Comparison of ENCODE assay signal across 21 cellular contexts in genomic region chr11:61650781-61651571, GRCh38. TPM values are rescaled to one million over a fixed set of nuclear protein-coding genes. Genes with fewer than 3 reads are reported as not detected.
A peak's percentile ranks its signal among the peaks of the same experiment; 100 is the strongest.
DNase-seq lines count a peak whose midpoint lies in the region; ATAC-seq and TF ChIP-seq lines count a peak whose summit lies in the region.
"Had no signal": no experiment of that assay in that cellular context is flagged by ENCODE, and none has a peak within 500 bp of the region (broad histone marks: within the 10 kb centered on the region; RNA-seq: fewer than 3 reads in every experiment).

No MANE protein-coding gene starts in this region.

- H3K9me3 Mint-ChIP-seq in nephron: no peaks in the 10 kb centered on the region
- no peaks in the 10 kb centered on the region for H3K9me3 Mint-ChIP-seq in stimulated activated naive B cell treated with anti-CD40 and anti-IgM and Interleukin-4, amounts not matched to agents 10 μg/mL and 1 μg/mL and 100 μg/mL, for 72 hours
- H3K9me3 Mint-ChIP-seq: activated CD4-positive, alpha-beta T cell treated with anti-CD3 and anti-CD28 coated beads, Interleukin-2, amount 10 ng/mL, durations not matched to agents 24 days and 14 days; activated naive CD4-positive, alpha-beta T cell treated with anti-CD3 and anti-CD28 coated beads for 36 hours; brain; dendritic cell treated with granulocyte-macrophage colony-stimulating factor and Interleukin-4, amounts not matched to agents 40 ng/mL and 50 ng/mL, for 4 days had no signal

- no peaks in the 10 kb centered on the region for H3K27me3 ChIP-seq in H7 (ENCODE audit: control insufficient read depth, insufficient read depth, low read length)
- H3K27me3 ChIP-seq: right atrium auricular region had no signal

- peak overlapping the region in 2 of 3 experiments; percentile 51 to 74 for H3K27ac Mint-ChIP-seq in nephron
- H3K27ac Mint-ChIP-seq in stimulated activated naive B cell treated with anti-CD40 and anti-IgM and Interleukin-4, amounts not matched to agents 10 μg/mL and 1 μg/mL and 100 μg/mL, for 72 hours: no peak overlapping the region
- H3K27ac Mint-ChIP-seq: activated CD4-positive, alpha-beta T cell treated with anti-CD3 and anti-CD28 coated beads, Interleukin-2, amount 10 ng/mL, durations not matched to agents 24 days and 14 days; activated naive CD4-positive, alpha-beta T cell treated with anti-CD3 and anti-CD28 coated beads for 36 hours; dendritic cell treated with granulocyte-macrophage colony-stimulating factor and Interleukin-4, amounts not matched to agents 40 ng/mL and 50 ng/mL, for 4 days; immature natural killer cell had no signal

- ATAC-seq in HG03469 (IDR thresholded peaks at IDR 0.05; ENCODE audit: unreplicated experiment) (no peak), GM21367 (IDR thresholded peaks at IDR 0.05; ENCODE audit: unreplicated experiment) (no peak)
- no peak for ATAC-seq in stimulated activated naive B cell treated with anti-CD40 and anti-IgM and Interleukin-4, amounts not matched to agents 10 μg/mL and 1 μg/mL and 100 μg/mL, for 72 hours (replicated peaks)

- H3K36me3 ChIP-seq in H7 (replicated peaks; ENCODE audit: control insufficient read depth, insufficient read depth, low read length): no peaks in the 10 kb centered on the region
- H3K36me3 ChIP-seq: HAP-1, right atrium auricular region, SJSA1, suprapubic skin had no signal

- H3K27ac ChIP-seq in VCaP: peak overlapping the region; percentile 24; the same call in 1 of the 2 replicates
- H3K27ac ChIP-seq: right atrium auricular region, SJSA1, suprapubic skin had no signal

- peaks cover 26% of the 10 kb centered on the region for H3K4me1 Mint-ChIP-seq in nephron
- H3K4me1 Mint-ChIP-seq in stimulated activated naive B cell treated with anti-CD40 and anti-IgM and Interleukin-4, amounts not matched to agents 10 μg/mL and 1 μg/mL and 100 μg/mL, for 72 hours: peaks cover 0 to 9% of the 10 kb centered on the region in 2 donors
- H3K4me1 Mint-ChIP-seq: activated CD4-positive, alpha-beta T cell treated with anti-CD3 and anti-CD28 coated beads, Interleukin-2, amount 10 ng/mL, durations not matched to agents 24 days and 14 days; immature natural killer cell had no signal

- TF ChIP-seq CTCF in VCaP (conservative IDR thresholded peaks at IDR 0.05) (no peak), nephron (IDR thresholded peaks at IDR 0.05; ENCODE audit: unreplicated experiment in 3 of 3) (no peak)

- H3K4me3 ChIP-seq in H7 (ENCODE audit: insufficient read depth, low read depth, low read length): no peak overlapping the region
- H3K4me3 ChIP-seq: HAP-1, right atrium auricular region, SJSA1, suprapubic skin had no signal

- peaks cover 11% of the 10 kb centered on the region for H3K27me3 Mint-ChIP-seq in nephron (ENCODE audit: low read depth)
- H3K27me3 Mint-ChIP-seq in stimulated activated naive B cell treated with anti-CD40 and anti-IgM and Interleukin-4, amounts not matched to agents 10 μg/mL and 1 μg/mL and 100 μg/mL, for 72 hours: peaks cover 23 to 34% of the 10 kb centered on the region in 2 donors
- H3K27me3 Mint-ChIP-seq: dendritic cell treated with granulocyte-macrophage colony-stimulating factor and Interleukin-4, amounts not matched to agents 40 ng/mL and 50 ng/mL, for 4 days had no signal

- no peak overlapping the region for H3K4me3 Mint-ChIP-seq in nephron
- no peak overlapping the region for H3K4me3 Mint-ChIP-seq in stimulated activated naive B cell treated with anti-CD40 and anti-IgM and Interleukin-4, amounts not matched to agents 10 μg/mL and 1 μg/mL and 100 μg/mL, for 72 hours
- H3K4me3 Mint-ChIP-seq: activated CD4-positive, alpha-beta T cell treated with anti-CD3 and anti-CD28 coated beads, Interleukin-2, amount 10 ng/mL, durations not matched to agents 24 days and 14 days; activated naive CD4-positive, alpha-beta T cell treated with anti-CD3 and anti-CD28 coated beads for 36 hours; brain; dendritic cell treated with granulocyte-macrophage colony-stimulating factor and Interleukin-4, amounts not matched to agents 40 ng/mL and 50 ng/mL, for 4 days; immature natural killer cell had no signal

- H3K36me3 Mint-ChIP-seq in nephron (ENCODE audit: low read depth): no peaks in the 10 kb centered on the region
- H3K36me3 Mint-ChIP-seq in stimulated activated naive B cell treated with anti-CD40 and anti-IgM and Interleukin-4, amounts not matched to agents 10 μg/mL and 1 μg/mL and 100 μg/mL, for 72 hours: no peaks in the 10 kb centered on the region
- H3K36me3 Mint-ChIP-seq: brain, immature natural killer cell had no signal

- DNase-seq in COLO668 (lab: John Stamatoyannopoulos, UW; ENCODE audit: unreplicated experiment): peak; percentile 72
- DNase-seq in H7: peak; percentile 86
- no peak for DNase-seq in stimulated activated naive B cell treated with anti-CD40 and anti-IgM and Interleukin-4, amounts not matched to agents 10 μg/mL and 1 μg/mL and 100 μg/mL, for 72 hours
- DNase-seq: activated CD4-positive, alpha-beta T cell treated with anti-CD3 and anti-CD28 coated beads, Interleukin-2, amount 10 ng/mL, durations not matched to agents 24 days and 14 days; activated CD8-positive, alpha-beta memory T cell treated with anti-CD3 and anti-CD28 coated beads, Interleukin-2, amount 50 U/mL, for 48 hours; activated naive CD4-positive, alpha-beta T cell treated with anti-CD3 and anti-CD28 coated beads for 36 hours; erythroblast; immature natural killer cell; NCI-H2227 treated with DMSO at 0.1 percent for 48 hours; stimulated activated CD4-positive, alpha-beta T cell treated with anti-CD3 and anti-CD28 coated beads, Interleukin-2, amount 100 ng/mL, for 24 hours; T-helper 9 cell had no signal

RNA-seq across cellular contexts. Expression of gene DAGLA, which starts 29.2 kb away (rescaled TPM):
- 3.7 and 4.8 TPM in 2 replicates for total RNA-seq in H7 (2014; rRNA removed; shearing (Covaris generic))
